8 cellular contexts compared by ENCODE assay signal in the genomic region with DNA sequence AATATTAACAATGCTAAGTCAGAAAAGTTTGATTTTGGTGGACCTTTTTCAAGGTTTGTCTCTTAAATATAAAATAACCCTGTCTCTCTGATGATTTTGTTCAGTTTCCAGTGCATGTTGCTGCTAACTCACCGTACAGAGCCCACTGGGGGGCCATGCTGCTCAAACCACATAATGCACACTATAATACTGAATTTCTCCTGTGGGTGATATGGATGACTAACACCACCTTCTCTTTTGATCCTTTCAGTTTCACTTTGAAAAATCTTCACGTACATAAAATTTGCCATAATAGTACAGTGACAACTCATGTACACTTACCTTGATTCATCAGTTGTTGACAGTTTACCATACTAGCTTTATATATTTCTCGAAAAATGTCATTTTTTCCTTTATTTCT.
DNase-seq lines count a peak whose midpoint lies in the region; ATAC-seq and TF ChIP-seq lines count a peak whose summit lies in the region.

No MANE protein-coding gene starts in this region.

- H3K4me3 ChIP-seq in foreskin fibroblast (ENCODE audit: low read depth in 1 of 2, low read length in 2 of 2) = peak overlapping the region in 1 of 2 donors; percentile 1

- H3K27ac Mint-ChIP-seq in T-helper 17 cell = peak overlapping the region; percentile 59
- peak overlapping the region in 4 of 6 donors; percentile 55 to 96 (median 86) for H3K27ac Mint-ChIP-seq in naive B cell

- H3K9me3 ChIP-seq in T-helper 17 cell (ENCODE audit: control insufficient read depth, low read length, poor library complexity, severe bottlenecking) = no peaks in the 10 kb centered on the region

- H3K9me3 Mint-ChIP-seq in naive B cell = no peaks in the 10 kb centered on the region

- TF ChIP-seq CTCF in foreskin fibroblast (IDR thresholded peaks at IDR 0.05; ENCODE audit: low read depth, low read length) = no peak

- H3K4me3 Mint-ChIP-seq in T-helper 17 cell (peak overlapping the region; percentile 82), naive B cell (peak overlapping the region in 7 of 8 donors; percentile 56 to 86 (median 66))

- H3K27me3 Mint-ChIP-seq in T-helper 17 cell (peaks cover 4% of the 10 kb centered on the region), naive B cell (no peaks in the 10 kb centered on the region)

- H3K4me1 Mint-ChIP-seq in T-helper 17 cell (peaks cover 15% of the 10 kb centered on the region), naive B cell (peaks cover 7 to 14% (median 10%) of the 10 kb centered on the region in 3 donors)

- H3K36me3 Mint-ChIP-seq in T-helper 17 cell (ENCODE audit: low read depth) (peaks cover 3% of the 10 kb centered on the region), naive B cell (no peaks in the 10 kb centered on the region)

- ATAC-seq in GM18858 (IDR thresholded peaks at IDR 0.05; ENCODE audit: unreplicated experiment) (peak; percentile 82), HG02763 (IDR thresholded peaks at IDR 0.05; ENCODE audit: unreplicated experiment) (peak; percentile 61), T-helper 17 cell (peak; percentile 51), naive B cell (ENCODE audit: low read depth in 2 of 2) (peak; percentile 63 to 67)

- DNase-seq in T-helper 17 cell (no peak), naive B cell (no peak), NCI-H1105 treated with DMSO at 0.1 percent for 48 hours (lab: John Stamatoyannopoulos, UW) (no peak), SIG-M5 (lab: John Stamatoyannopoulos, UW) (no peak), NCI-H1048 (lab: John Stamatoyannopoulos, UW) (no peak), foreskin fibroblast (no peak)
